Comparison of ENCODE assay signal across 8 cellular contexts in the genomic region with DNA sequence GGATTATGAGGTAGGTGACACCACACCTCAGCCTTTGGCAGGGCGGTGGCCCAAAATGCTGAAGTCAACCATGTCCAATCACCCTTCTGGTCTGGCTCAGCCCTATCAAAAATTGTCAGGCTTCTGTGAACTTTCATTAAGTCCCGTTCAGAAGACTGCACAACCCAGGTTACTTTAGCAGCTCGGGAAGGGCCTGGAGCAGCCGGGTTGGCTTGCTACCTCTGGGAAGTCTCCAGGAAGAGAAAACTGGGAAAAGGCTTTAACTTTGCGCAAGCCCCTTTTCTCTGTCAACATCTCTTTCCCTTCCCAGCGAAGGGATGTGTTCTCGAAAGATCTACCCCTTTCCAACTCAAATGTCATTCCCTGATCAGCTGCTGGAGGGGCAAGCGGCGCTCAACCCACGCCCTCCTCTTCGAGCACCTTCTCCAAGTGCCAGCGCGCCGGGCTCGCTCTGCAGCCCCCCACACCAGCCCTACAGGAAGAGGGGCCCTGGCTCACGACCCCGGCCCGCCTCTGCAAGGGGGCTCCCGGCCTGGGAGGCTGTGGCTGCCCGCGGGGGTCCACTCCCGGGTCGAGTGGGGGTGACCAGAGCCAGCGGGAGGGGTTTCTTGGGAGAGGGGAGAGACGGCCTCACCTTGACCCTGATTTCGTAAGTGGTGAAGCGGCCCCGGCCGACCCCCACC. TPM values are rescaled to one million over a fixed set of nuclear protein-coding genes. Genes with fewer than 3 reads are reported as not detected.
A peak's percentile ranks its signal among the peaks of the same experiment; 100 is the strongest.
DNase-seq lines count a peak whose midpoint lies in the region; ATAC-seq and TF ChIP-seq lines count a peak whose summit lies in the region.

No MANE protein-coding gene starts in this region.

- H3K36me3 ChIP-seq in GM23248 (ENCODE audit: low read depth) = 0 out of 2 replicates have a peak, but pooled peaks cover 5% of the 10 kb centered on the region
- H3K36me3 ChIP-seq in Loucy (ENCODE audit: insufficient read depth, low read length) = no peaks in the 10 kb centered on the region

- peak; percentile 15 for ATAC-seq in WTC11
- ATAC-seq in effector memory CD8-positive, alpha-beta T cell (replicated peaks) = peak; percentile 2
- ATAC-seq in stimulated activated naive CD8-positive, alpha-beta T cell treated with anti-CD3 and anti-CD28 coated beads, Interleukin-15, amount 100 ng/mL, for 72 hours = peak; percentile 21

- no peaks in the 10 kb centered on the region for H3K27me3 Mint-ChIP-seq in WTC11 (ENCODE audit: low read depth)
- H3K27me3 Mint-ChIP-seq in effector memory CD8-positive, alpha-beta T cell = no peaks in the 10 kb centered on the region
- no peaks in the 10 kb centered on the region for H3K27me3 Mint-ChIP-seq in stimulated activated naive CD8-positive, alpha-beta T cell treated with anti-CD3 and anti-CD28 coated beads, Interleukin-15, amount 100 ng/mL, for 72 hours

- in situ Hi-C loops in GM23248 (cut with MboI) = no loop called here

- H3F3A ChIP-seq in GM23248 (ENCODE audit: insufficient read depth) = peaks cover 10% of the 10 kb centered on the region
- H3F3A ChIP-seq in Loucy (ENCODE audit: low read depth) = no peaks in the 10 kb centered on the region

- H3K9me3 Mint-ChIP-seq in WTC11 = no peaks in the 10 kb centered on the region
- no peaks in the 10 kb centered on the region for H3K9me3 Mint-ChIP-seq in effector memory CD8-positive, alpha-beta T cell
- no peaks in the 10 kb centered on the region for H3K9me3 Mint-ChIP-seq in stimulated activated naive CD8-positive, alpha-beta T cell treated with anti-CD3 and anti-CD28 coated beads, Interleukin-15, amount 100 ng/mL, for 72 hours

- H3K27me3 ChIP-seq in GM23248 (replicated peaks; ENCODE audit: insufficient read depth) (no peaks in the 10 kb centered on the region), Loucy (ENCODE audit: insufficient read depth, low read length, poor library complexity, severe bottlenecking) (no peaks in the 10 kb centered on the region)

- H3K9ac ChIP-seq in GM23248 (peak overlapping the region; percentile 94), Loucy (ENCODE audit: low read depth, low read length, poor library complexity, severe bottlenecking) (peak overlapping the region; percentile 95)

- POLR2A ChIA-PET in WTC11 (lab: Charles Lee) = interaction anchor here (0.9 to 1.9 kb wide), 5 partner anchors 9 to 91 kb away, joined by 3 to 11 read pairs (median 3); a partner anchor contains a TSS

- no peaks in the 10 kb centered on the region for H3K36me3 Mint-ChIP-seq in WTC11
- peaks cover 28% of the 10 kb centered on the region for H3K36me3 Mint-ChIP-seq in effector memory CD8-positive, alpha-beta T cell (ENCODE audit: insufficient read depth)

- WGBS in GM23248 (ENCODE audit: low coverage in 1 of 2, low lambda C conversion rate in 2 of 2, missing lambda C conversion rate in 2 of 2), 2 experiments = 1 to 4% methylated on average over 24 to 29 of the region's 29 CpGs

- no peaks in the 10 kb centered on the region for H4K20me1 ChIP-seq in GM23248 (ENCODE audit: insufficient read depth)
- peaks cover 35% of the 10 kb centered on the region for H4K20me1 ChIP-seq in Loucy (ENCODE audit: insufficient read depth, low read length, poor library complexity, severe bottlenecking)

- H3K79me2 ChIP-seq in GM23248 (ENCODE audit: insufficient read depth) (peaks cover 60% of the 10 kb centered on the region), Loucy (ENCODE audit: insufficient read depth, low read length) (peaks cover 55% of the 10 kb centered on the region)

- H3K4me3 Mint-ChIP-seq in WTC11 = peak overlapping the region; percentile 92
- peak overlapping the region; percentile 87 to 90 for H3K4me3 Mint-ChIP-seq in effector memory CD8-positive, alpha-beta T cell
- H3K4me3 Mint-ChIP-seq in stimulated activated naive CD8-positive, alpha-beta T cell treated with anti-CD3 and anti-CD28 coated beads, Interleukin-15, amount 100 ng/mL, for 72 hours = peak overlapping the region; percentile 85 to 91

- DNase-seq in GM03348 (ENCODE audit: low spot score) (peak; percentile 59), GM23248 (peak; percentile 68), WTC11 (ENCODE audit: low spot score) (peak; percentile 45), lung microvascular endothelial cell (ENCODE audit: low read depth in 2 of 2) (peak; percentile 28 to 42), NCI-H1436 (lab: John Stamatoyannopoulos, UW) (no peak)
- peak in 2 of 3 experiments; percentile 0 to 12 for DNase-seq in effector memory CD8-positive, alpha-beta T cell
- DNase-seq in stimulated activated naive CD8-positive, alpha-beta T cell treated with anti-CD3 and anti-CD28 coated beads, Interleukin-15, amount 100 ng/mL, for 72 hours = peak; percentile 30 to 35

- H3K27ac ChIP-seq in GM23248 = peak overlapping the region; percentile 90

- TF ChIP-seq CTCF in Loucy (conservative IDR thresholded peaks at IDR 0.05; ENCODE audit: low read length) (no peak), WTC11 (IDR thresholded peaks at IDR 0.05) (no peak)

- H3K9me2 ChIP-seq in GM23248 (ENCODE audit: insufficient read depth) (no peaks in the 10 kb centered on the region), Loucy (replicated peaks; ENCODE audit: low read depth, low read length) (no peaks in the 10 kb centered on the region)

- H3K4me3 ChIP-seq in GM23248 = peak overlapping the region; percentile 98
- H3K4me3 ChIP-seq in Loucy (ENCODE audit: low read length, poor library complexity, severe bottlenecking) = peak overlapping the region; percentile 86

- H2AFZ ChIP-seq in GM23248 = peak overlapping the region; percentile 100
- peak overlapping the region; percentile 89 for H2AFZ ChIP-seq in Loucy (ENCODE audit: low read length)

- H3K4me2 ChIP-seq in GM23248 (ENCODE audit: unreplicated experiment) (peak overlapping the region; percentile 83), Loucy (ENCODE audit: low read depth, low read length, poor library complexity, severe bottlenecking) (peak overlapping the region; percentile 90)

- H3K4me1 ChIP-seq in GM23248 (ENCODE audit: insufficient read depth) = peaks cover 11% of the 10 kb centered on the region; the same call in 1 of the 2 replicates
- H3K4me1 ChIP-seq in Loucy (ENCODE audit: insufficient read depth, low read length, poor library complexity, severe bottlenecking) = peaks cover 28% of the 10 kb centered on the region

- peaks cover 4% of the 10 kb centered on the region for H3K4me1 Mint-ChIP-seq in WTC11
- peaks cover 9 to 21% of the 10 kb centered on the region in 2 donors for H3K4me1 Mint-ChIP-seq in effector memory CD8-positive, alpha-beta T cell (ENCODE audit: low read depth in 2 of 2)
- H3K4me1 Mint-ChIP-seq in stimulated activated naive CD8-positive, alpha-beta T cell treated with anti-CD3 and anti-CD28 coated beads, Interleukin-15, amount 100 ng/mL, for 72 hours = peaks cover 30% of the 10 kb centered on the region

- peak overlapping the region; percentile 57; the same call in 1 of the 2 replicates for H3K27ac Mint-ChIP-seq in WTC11
- H3K27ac Mint-ChIP-seq in effector memory CD8-positive, alpha-beta T cell = peak overlapping the region; percentile 96 to 98
- H3K27ac Mint-ChIP-seq in stimulated activated naive CD8-positive, alpha-beta T cell treated with anti-CD3 and anti-CD28 coated beads, Interleukin-15, amount 100 ng/mL, for 72 hours = peak overlapping the region; percentile 83 to 86

- CTCF ChIA-PET in WTC11 (lab: Charles Lee) = interaction anchor here (1.0 to 2.0 kb wide), 4 partner anchors 12 to 233 kb away, joined by 3 to 9 read pairs (median 8); no protein-coding TSS in a partner anchor

- H3K9me3 ChIP-seq in GM23248 (ENCODE audit: low read depth) (no peaks in the 10 kb centered on the region), Loucy (ENCODE audit: insufficient read depth, low read depth, low read length) (no peaks in the 10 kb centered on the region)

TF ChIP-seq in WTC11, 78 proteins besides CTCF, POLR2A, EP300 and RAD21:
- TF ChIP-seq ZNF138 (CRISPR knock-in tag; conservative IDR thresholded peaks at IDR 0.05) (0 out of 2 replicates have a peak, but pooled peaks have one; percentile 23), ZNF219 (CRISPR knock-in tag; IDR thresholded peaks at IDR 0.05; ENCODE audit: borderline replicate concordance) (no peak), ATF1 (CRISPR knock-in tag; IDR thresholded peaks at IDR 0.05) (no peak)
- TF ChIP-seq, protein P1, sequence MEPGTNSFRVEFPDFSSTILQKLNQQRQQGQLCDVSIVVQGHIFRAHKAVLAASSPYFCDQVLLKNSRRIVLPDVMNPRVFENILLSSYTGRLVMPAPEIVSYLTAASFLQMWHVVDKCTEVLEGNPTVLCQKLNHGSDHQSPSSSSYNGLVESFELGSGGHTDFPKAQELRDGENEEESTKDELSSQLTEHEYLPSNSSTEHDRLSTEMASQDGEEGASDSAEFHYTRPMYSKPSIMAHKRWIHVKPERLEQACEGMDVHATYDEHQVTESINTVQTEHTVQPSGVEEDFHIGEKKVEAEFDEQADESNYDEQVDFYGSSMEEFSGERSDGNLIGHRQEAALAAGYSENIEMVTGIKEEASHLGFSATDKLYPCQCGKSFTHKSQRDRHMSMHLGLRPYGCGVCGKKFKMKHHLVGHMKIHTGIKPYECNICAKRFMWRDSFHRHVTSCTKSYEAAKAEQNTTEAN (CRISPR knock-in tag; IDR thresholded peaks at IDR 0.05) = 0 out of 2 replicates have a peak, but pooled peaks have one; percentile 17
TF ChIP-seq in WTC11: peak in this region for 2.

RNA-seq across cellular contexts. Expression of a gene that starts 0.6 kb away (rescaled TPM):
- total RNA-seq in GM23248 (2014; rRNA removed; shearing (Covaris generic)) = 234 and 236 TPM in 2 replicates
- 403 and 420 TPM in 2 replicates for polyA plus RNA-seq in GM23248 (2016; fragmentation: Nextera tagmentation; extraction: Ambion mirVana)
- total RNA-seq in WTC11 (2021) = 65.1 to 66.1 TPM (median 65.5 TPM) in 3 replicates
- total RNA-seq in lung microvascular endothelial cell = 151 and 176 TPM in 2 replicates

RNA-seq across cellular contexts. Expression of a gene that starts 34.6 kb away (rescaled TPM):
- total RNA-seq in GM23248 (2014; rRNA removed; shearing (Covaris generic)) = 0.38 and 1.2 TPM in 2 replicates
- 3.5 and 4.1 TPM in 2 replicates for polyA plus RNA-seq in GM23248 (2016; fragmentation: Nextera tagmentation; extraction: Ambion mirVana)
- total RNA-seq in WTC11 (2021) = 7.2 to 8.7 TPM (median 7.9 TPM) in 3 replicates
- total RNA-seq in lung microvascular endothelial cell = 1.5 and 3.2 TPM in 2 replicates
